Comparison of ENCODE assay signal across 8 cellular contexts in the genomic region with DNA sequence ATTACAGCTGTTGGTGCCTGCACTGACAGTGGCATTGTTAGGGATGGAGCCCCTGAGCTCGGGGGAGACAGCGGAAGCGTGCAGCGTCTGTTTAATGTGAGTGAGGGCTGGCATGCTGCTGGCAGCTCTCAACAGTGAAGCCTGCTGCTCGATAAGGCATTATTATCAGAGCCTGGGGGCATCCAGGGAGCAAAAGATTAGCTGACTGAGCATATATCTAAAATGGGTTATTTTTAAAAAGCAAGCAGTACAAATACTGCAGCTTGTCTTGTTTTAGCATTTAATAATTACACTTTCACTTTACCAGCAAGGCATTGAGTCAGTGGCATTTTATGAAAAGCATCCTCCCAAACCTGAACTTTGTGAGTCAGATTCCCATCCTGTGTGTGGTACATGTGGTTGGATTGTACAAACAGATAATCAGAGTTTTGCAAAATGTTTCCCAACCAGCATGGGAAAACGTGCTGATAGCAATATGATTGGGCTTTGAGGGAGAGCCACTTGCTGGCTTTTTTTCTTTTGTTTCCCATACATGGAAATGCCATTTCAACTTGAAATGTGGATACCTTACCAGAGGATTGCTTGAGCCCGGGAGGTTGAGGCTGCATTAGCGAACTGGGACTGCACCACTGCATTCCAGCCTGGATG.
DNase-seq lines count a peak whose midpoint lies in the region; ATAC-seq and TF ChIP-seq lines count a peak whose summit lies in the region.

No MANE protein-coding gene starts in this region.

- peaks cover 19% of the 10 kb centered on the region for H3K79me2 ChIP-seq in PC-3 (ENCODE audit: low read length)

- peaks cover 3% of the 10 kb centered on the region for H3K9me3 Mint-ChIP-seq in activated CD4-positive, alpha-beta T cell treated with anti-CD3 and anti-CD28 coated beads, Interleukin-2, amount 10 ng/mL, durations not matched to agents 24 days and 14 days
- H3K9me3 Mint-ChIP-seq in MCF 10A (ENCODE audit: unreplicated experiment) = no peaks in the 10 kb centered on the region

- H3K4me2 ChIP-seq in PC-3 (ENCODE audit: low read length) = peak overlapping the region; percentile 91

- H3K27ac ChIP-seq in PC-3 (ENCODE audit: low read length) (peak overlapping the region; percentile 93), left lung (peak overlapping the region; percentile 80 to 98), testis (peak overlapping the region; percentile 23 to 47)

- intact Hi-C loops in activated CD4-positive, alpha-beta T cell treated with anti-CD3 and anti-CD28 coated beads, Interleukin-2, amount 10 ng/mL, durations not matched to agents 24 days and 14 days (cut with micrococcal nuclease) = loop anchor here (1.0 to 10.0 kb wide), 4 partner anchors 20 to 279 kb away; no protein-coding TSS in a partner anchor
- intact Hi-C loops in PC-3 (cut with micrococcal nuclease) = loop anchor here (1.0 to 10.0 kb wide), 9 partner anchors 65 to 553 kb away; a partner anchor contains a TSS
- intact Hi-C loops in MCF 10A (cut with micrococcal nuclease) = loop anchor here (2.0 to 5.0 kb wide), 2 partner anchors 91 to 280 kb away; no protein-coding TSS in a partner anchor
- intact Hi-C loops in left lung (cut with DNase I) = loop anchor here in 1 of 2 donors (10.0 kb wide), 2 partner anchors 93 to 223 kb away; a partner anchor contains a TSS
- intact Hi-C loops in testis (cut with DNase I; ENCODE audit: low total_unique reads) = loop anchor here (10.0 kb wide), 1 partner anchor 263 kb away; no protein-coding TSS in a partner anchor

- no peak overlapping the region for H2AFZ ChIP-seq in PC-3 (ENCODE audit: low read length)

- TF ChIP-seq CTCF in PC-3 (conservative IDR thresholded peaks at IDR 0.05; ENCODE audit: low read depth, low read length) = no peak
- TF ChIP-seq CTCF in MCF 10A (IDR thresholded peaks at IDR 0.05; ENCODE audit: unreplicated experiment) = no peak
- TF ChIP-seq CTCF in left lung (IDR thresholded peaks at IDR 0.05) = no peak
- no peak for TF ChIP-seq CTCF in testis (IDR thresholded peaks at IDR 0.05)

- DNase-seq in activated CD4-positive, alpha-beta T cell treated with anti-CD3 and anti-CD28 coated beads, Interleukin-2, amount 10 ng/mL, durations not matched to agents 24 days and 14 days = peak; percentile 85
- DNase-seq in activated CD4-positive, alpha-beta T cell treated with anti-CD3 and anti-CD28 coated beads, Interleukin-2, amount 50 U/mL, for 4 hours = no peak
- DNase-seq in PC-3 (peak; percentile 100), MCF 10A (ENCODE audit: unreplicated experiment) (peak; percentile 97), left lung (no peak), testis (no peak)

- POLR2A ChIA-PET in PC-3 (lab: Charles Lee; ENCODE audit: unreplicated experiment) = interaction anchor here (0.6 to 1.0 kb wide), 4 partner anchors 53 to 290 kb away, joined by 3 to 4 read pairs (median 4); a partner anchor contains a TSS
- POLR2A ChIA-PET in MCF 10A (lab: Yijun Ruan, JAX) = interaction anchor here (0.7 to 5.1 kb wide), 19 partner anchors 8 to 1220 kb away, joined by 3 to 44 read pairs (median 6); a partner anchor contains a TSS

- peaks cover 4% of the 10 kb centered on the region for H3F3A ChIP-seq in PC-3 (ENCODE audit: low read length, unreplicated experiment)

- no peaks in the 10 kb centered on the region for H3K9me3 ChIP-seq in PC-3 (ENCODE audit: low read length)
- no peaks in the 10 kb centered on the region for H3K9me3 ChIP-seq in left lung
- no peaks in the 10 kb centered on the region for H3K9me3 ChIP-seq in testis

- H3K27me3 Mint-ChIP-seq in activated CD4-positive, alpha-beta T cell treated with anti-CD3 and anti-CD28 coated beads, Interleukin-2, amount 10 ng/mL, durations not matched to agents 24 days and 14 days = no peaks in the 10 kb centered on the region
- no peaks in the 10 kb centered on the region for H3K27me3 Mint-ChIP-seq in MCF 10A (ENCODE audit: insufficient read depth, unreplicated experiment)

- 29 to 38% methylated on average over 8 of the region's 8 CpGs for WGBS in testis, 2 donors

- TF ChIP-seq POLR2A in testis (IDR thresholded peaks at IDR 0.05) = no peak

- H4K20me1 ChIP-seq in PC-3 (ENCODE audit: low read length) = no peaks in the 10 kb centered on the region

- peaks cover 80% of the 10 kb centered on the region for H3K4me1 Mint-ChIP-seq in activated CD4-positive, alpha-beta T cell treated with anti-CD3 and anti-CD28 coated beads, Interleukin-2, amount 10 ng/mL, durations not matched to agents 24 days and 14 days
- peaks cover 51% of the 10 kb centered on the region for H3K4me1 Mint-ChIP-seq in MCF 10A (ENCODE audit: insufficient read depth, unreplicated experiment)

- BruUV-seq in PC-3 (replicated peaks; lab: Mats Ljungman, UMichigan) = no TSS peak
- BruUV-seq in MCF 10A (replicated peaks; lab: Mats Ljungman, UMichigan) = no TSS peak

- peak overlapping the region; percentile 96 for H3K27ac Mint-ChIP-seq in activated CD4-positive, alpha-beta T cell treated with anti-CD3 and anti-CD28 coated beads, Interleukin-2, amount 10 ng/mL, durations not matched to agents 24 days and 14 days
- peak overlapping the region; percentile 77 for H3K27ac Mint-ChIP-seq in MCF 10A (ENCODE audit: low read depth, unreplicated experiment)

- peaks cover 40% of the 10 kb centered on the region for H3K36me3 Mint-ChIP-seq in activated CD4-positive, alpha-beta T cell treated with anti-CD3 and anti-CD28 coated beads, Interleukin-2, amount 10 ng/mL, durations not matched to agents 24 days and 14 days (ENCODE audit: low read depth)
- peaks cover 14% of the 10 kb centered on the region for H3K36me3 Mint-ChIP-seq in MCF 10A (ENCODE audit: insufficient read depth, unreplicated experiment)

- peak overlapping the region; percentile 83 for H3K9ac ChIP-seq in PC-3 (ENCODE audit: low read length)

- H3K4me3 ChIP-seq in PC-3 (ENCODE audit: low read length) = peak overlapping the region; percentile 68
- peak overlapping the region in 1 of 2 donors; percentile 17 for H3K4me3 ChIP-seq in left lung
- no peak overlapping the region for H3K4me3 ChIP-seq in testis

- ATAC-seq in PC-3 (peak; percentile 79), left lung (peak; percentile 13), GM18870 (IDR thresholded peaks at IDR 0.05; ENCODE audit: unreplicated experiment) (no peak), HG02870 (IDR thresholded peaks at IDR 0.05; ENCODE audit: unreplicated experiment) (no peak)

- CTCF ChIA-PET in PC-3 (lab: Charles Lee) = interaction anchor here (0.6 to 0.9 kb wide), 3 partner anchors 11 to 366 kb away, joined by 3 to 5 read pairs (median 5); no protein-coding TSS in a partner anchor
- CTCF ChIA-PET in MCF 10A (lab: Yijun Ruan, JAX) = interaction anchor here (0.6 to 2.9 kb wide), 12 partner anchors 10 to 498 kb away, joined by 3 to 15 read pairs (median 3); a partner anchor contains a TSS

- H3K27me3 ChIP-seq in PC-3 (ENCODE audit: low read length) (no peaks in the 10 kb centered on the region), left lung (no peaks in the 10 kb centered on the region), testis (no peaks in the 10 kb centered on the region)

- peak overlapping the region; percentile 78 for H3K4me3 Mint-ChIP-seq in activated CD4-positive, alpha-beta T cell treated with anti-CD3 and anti-CD28 coated beads, Interleukin-2, amount 10 ng/mL, durations not matched to agents 24 days and 14 days
- peak overlapping the region; percentile 73 for H3K4me3 Mint-ChIP-seq in MCF 10A (ENCODE audit: unreplicated experiment)

- no peaks in the 10 kb centered on the region for H3K9me2 ChIP-seq in PC-3 (replicated peaks; ENCODE audit: low read length)

- H3K36me3 ChIP-seq in PC-3 (ENCODE audit: low read depth, low read length) (no peaks in the 10 kb centered on the region), left lung (no peaks in the 10 kb centered on the region), testis (ENCODE audit: low read depth, missing control alignments) (no peaks in the 10 kb centered on the region)

- H3K4me1 ChIP-seq in PC-3 (ENCODE audit: insufficient read depth, low read length) = peaks cover 62% of the 10 kb centered on the region
- H3K4me1 ChIP-seq in left lung = peaks cover 19 to 98% of the 10 kb centered on the region in 2 donors
- peaks cover 43% of the 10 kb centered on the region for H3K4me1 ChIP-seq in testis

Comparison
In these comparisons a context has a peak if more than half of its experiments do, and no peak if none do; other contexts are left out.
1. DNase-seq: peak in activated CD4-positive, alpha-beta T cell treated with anti-CD3 and anti-CD28 coated beads, Interleukin-2, amount 10 ng/mL, durations not matched to agents 24 days and 14 days (single experiment), PC-3 (single experiment) and MCF 10A (single experiment); none in activated CD4-positive, alpha-beta T cell treated with anti-CD3 and anti-CD28 coated beads, Interleukin-2, amount 50 U/mL, for 4 hours (0 of 2), left lung (0 of 2) and testis (single experiment).
2. ATAC-seq: peak in PC-3 (single experiment) and left lung (single experiment); none in GM18870 (single experiment) and HG02870 (single experiment).
3. H3K27ac ChIP-seq: peak in every context shown above with its lines; median percentile 93 in PC-3; 89 in left lung; 35 in testis.